ENCODE assay signal across 8 cellular contexts in genomic region chr3:33440578-33441321, GRCh38. TPM values are rescaled to one million over a fixed set of nuclear protein-coding genes. Genes with fewer than 3 reads are reported as not detected.
DNase-seq lines count a peak whose midpoint lies in the region; ATAC-seq and TF ChIP-seq lines count a peak whose summit lies in the region.

No MANE protein-coding gene starts in this region.

- peak overlapping the region; percentile 74 to 96 (median 87) for H3K4me2 ChIP-seq in BLaER1 treated with 17β-estradiol and CSF1 and Interleukin-3, amounts not matched to agents 10 nM and 100 nM

- POLR2A ChIA-PET in activated B cell treated with CpG ODN at 0.5 μM for 24 hours (lab: Charles Lee), result interaction anchor here (0.8 to 2.5 kb wide), 12 partner anchors 9 to 1908 kb away, joined by 3 to 30 read pairs (median 6); partner anchors contain the start of genes CLASP2, GLB1, PDCD6IP and STT3B

- TF ChIP-seq CTCF in activated B cell treated with CpG ODN at 0.5 μM for 24 hours (IDR thresholded peaks at IDR 0.05) (no peak), liver (IDR thresholded peaks at IDR 0.05; ENCODE audit: low read depth, low read length, missing input control) (peak; percentile 4)

- peaks cover 0 to 4% (median 0%) of the 10 kb centered on the region in 11 experiments; a peak in 2 of 22 replicates for H3K36me3 ChIP-seq in BLaER1 treated with 17β-estradiol and CSF1 and Interleukin-3, amounts not matched to agents 10 nM and 100 nM
- H3K36me3 ChIP-seq in liver (ENCODE audit: control insufficient read depth in 4 of 4, insufficient read depth in 3 of 4, low read depth in 1 of 4, low read length in 3 of 4), result no peaks in the 10 kb centered on the region

- peak overlapping the region; percentile 86 to 99 (median 96) for H3K9ac ChIP-seq in BLaER1 treated with 17β-estradiol and CSF1 and Interleukin-3, amounts not matched to agents 10 nM and 100 nM
- H3K9ac ChIP-seq in liver (ENCODE audit: low read depth in 1 of 2, low read length in 2 of 2), result peak overlapping the region; percentile 83 to 93

- H4K20me1 ChIP-seq in BLaER1 treated with 17β-estradiol and CSF1 and Interleukin-3, amounts not matched to agents 10 nM and 100 nM, result peaks cover 32 to 42% (median 41%) of the 10 kb centered on the region in 11 experiments; a peak in 21 of 22 replicates

- H3K36me3 Mint-ChIP-seq in activated B cell treated with CpG ODN at 0.5 μM for 24 hours (ENCODE audit: low read depth), result peaks cover 10% of the 10 kb centered on the region

- in situ Hi-C loops in GM18951 (cut with MboI; ENCODE audit: low sequenced_read_pairs, unreplicated experiment), result no loop called here

- TF ChIP-seq POLR2A in GM18951 (IDR thresholded peaks at IDR 0.05; ENCODE audit: extremely low read depth, insufficient read depth, insufficient read length), result peak; percentile 93

- H3K9me3 Mint-ChIP-seq in activated B cell treated with CpG ODN at 0.5 μM for 24 hours, result no peaks in the 10 kb centered on the region

- intact Hi-C loops in activated B cell treated with CpG ODN at 0.5 μM for 24 hours (cut with micrococcal nuclease), result loop anchor here (1.0 to 10.0 kb wide), 9 partner anchors 20 to 1908 kb away; partner anchors contain the start of genes CLASP2, CNOT10, CRTAP and GPD1L

- peak overlapping the region; percentile 100 for H3K4me3 Mint-ChIP-seq in activated B cell treated with CpG ODN at 0.5 μM for 24 hours

- peak overlapping the region; percentile 62 to 99 (median 85) for H3K4me3 ChIP-seq in BLaER1 treated with 17β-estradiol and CSF1 and Interleukin-3, amounts not matched to agents 10 nM and 100 nM
- peak overlapping the region; percentile 81 to 93 (median 81) for H3K4me3 ChIP-seq in liver (ENCODE audit: low read depth in 1 of 3, low read length in 3 of 3)

- H3K27ac Mint-ChIP-seq in activated B cell treated with CpG ODN at 0.5 μM for 24 hours, result peak overlapping the region; percentile 100

- peaks cover 46% of the 10 kb centered on the region for H3K4me1 Mint-ChIP-seq in activated B cell treated with CpG ODN at 0.5 μM for 24 hours

- H3K4me1 ChIP-seq in BLaER1 treated with 17β-estradiol and CSF1 and Interleukin-3, amounts not matched to agents 10 nM and 100 nM, result peaks cover 23 to 40% (median 32%) of the 10 kb centered on the region in 10 experiments
- peaks cover 2 to 40% (median 19%) of the 10 kb centered on the region in 4 donors for H3K4me1 ChIP-seq in liver (ENCODE audit: control insufficient read depth in 4 of 4, insufficient read depth in 4 of 4, low read length in 3 of 4)

- CTCF ChIA-PET in activated B cell treated with CpG ODN at 0.5 μM for 24 hours (lab: Charles Lee), result no interaction called here

- peak overlapping the region; percentile 91 to 98 (median 96) for H3K27ac ChIP-seq in BLaER1 treated with 17β-estradiol and CSF1 and Interleukin-3, amounts not matched to agents 10 nM and 100 nM
- H3K27ac ChIP-seq in liver (ENCODE audit: low read depth in 1 of 2, low read length in 2 of 2), result peak overlapping the region; percentile 98 to 99

- TF ChIP-seq RAD21 in liver (IDR thresholded peaks at IDR 0.05), result peak in 1 of 2 donors; percentile 17

- no peaks in the 10 kb centered on the region for H3K27me3 Mint-ChIP-seq in activated B cell treated with CpG ODN at 0.5 μM for 24 hours

- no peaks in the 10 kb centered on the region for H3K9me3 ChIP-seq in BLaER1 treated with 17β-estradiol and CSF1 and Interleukin-3, amounts not matched to agents 10 nM and 100 nM (replicated peaks in 1 of 11)
- H3K9me3 ChIP-seq in liver (ENCODE audit: control insufficient read depth in 4 of 4, low read length in 3 of 4), result no peaks in the 10 kb centered on the region

- DNase-seq in NCI-H2227 (lab: John Stamatoyannopoulos, UW; ENCODE audit: unreplicated experiment) (peak; percentile 99), activated B cell treated with CpG ODN at 0.5 μM for 24 hours (peak; percentile 70), dermis blood vessel endothelial cell (peak; percentile 100)
- peak; percentile 92 for DNase-seq in stimulated activated CD8-positive, alpha-beta memory T cell treated with anti-CD3 and anti-CD28 coated beads, Interleukin-12 subunit alpha, Interleukin-12 subunit beta, amount 100 ng/mL, for 1 hour (ENCODE audit: low read depth)

- H3K27me3 ChIP-seq in BLaER1 treated with 17β-estradiol and CSF1 and Interleukin-3, amounts not matched to agents 10 nM and 100 nM, result no peaks in the 10 kb centered on the region
- H3K27me3 ChIP-seq in liver (ENCODE audit: control insufficient read depth in 4 of 4, insufficient read depth in 4 of 4, low read length in 3 of 4), result no peaks in the 10 kb centered on the region

- ATAC-seq in HG03159 (IDR thresholded peaks at IDR 0.05; ENCODE audit: unreplicated experiment), result peak; percentile 89
- peak; percentile 84 for ATAC-seq in activated B cell treated with CpG ODN at 0.5 μM for 24 hours (ENCODE audit: low read depth)

- WGBS in liver, result under 1% methylated on average over 36 of the region's 36 CpGs

TF ChIP-seq in liver, 16 proteins besides CTCF, POLR2A, EP300 and RAD21:
- peak; percentile 73 for TF ChIP-seq ZBTB33 (IDR thresholded peaks at IDR 0.05)
- TF ChIP-seq REST (IDR thresholded peaks at IDR 0.05), result peak; percentile 79
- no peak for TF ChIP-seq JUND (IDR thresholded peaks at IDR 0.05)
- no peak for TF ChIP-seq FOXA2 (IDR thresholded peaks at IDR 0.05)
- peak; percentile 99 for TF ChIP-seq SP1 (IDR thresholded peaks at IDR 0.05)
- no peak for TF ChIP-seq FOXA1 (IDR thresholded peaks at IDR 0.05)
- TF ChIP-seq NR2F2 (IDR thresholded peaks at IDR 0.05), result peak; percentile 59
- peak; percentile 13 to 53 for TF ChIP-seq HNF4A (conservative IDR thresholded peaks at IDR 0.05)
- peak; percentile 30 for TF ChIP-seq ATF3 (IDR thresholded peaks at IDR 0.05)
- TF ChIP-seq GABPA (IDR thresholded peaks at IDR 0.05 in 1 of 2, conservative IDR thresholded peaks at IDR 0.05 in 1 of 2), result peak; percentile 74 to 93
- no peak for TF ChIP-seq HNF4G (IDR thresholded peaks at IDR 0.05)
- TF ChIP-seq RXRA (IDR thresholded peaks at IDR 0.05), result peak; percentile 81 to 96
- TF ChIP-seq YY1 (IDR thresholded peaks at IDR 0.05), result peak; percentile 45
- TF ChIP-seq MAX (IDR thresholded peaks at IDR 0.05), result peak; percentile 3
- TF ChIP-seq TAF1 (conservative IDR thresholded peaks at IDR 0.05), result peak; percentile 92
- peak; percentile 4 to 10 for TF ChIP-seq EGR1 (IDR thresholded peaks at IDR 0.05; ENCODE audit: low read depth in 2 of 2)

RNA-seq across cellular contexts. Expression of gene UBP1, which starts 0.5 kb away (rescaled TPM):
- total RNA-seq in activated B cell treated with CpG ODN at 0.5 μM for 24 hours (50.1 and 68.6 TPM in 2 replicates), dermis blood vessel endothelial cell (47.6 and 81.5 TPM in 2 replicates), liver (10 to 100 TPM; 15.7 to 36.9 TPM)
- polyA plus RNA-seq in liver, result 10 to 100 TPM in 1 of 2 donors, 1 to 10 TPM in 1; 6.8 to 17.4 TPM

Comparison
In these comparisons a context has a peak if more than half of its experiments do, and no peak if none do; other contexts are left out.
1. Peak in every context shown above with its lines: DNase-seq, ATAC-seq, H3K4me3 ChIP-seq and H3K27ac ChIP-seq.